ENCODE assay signal across 11 cellular contexts in genomic region chr1:151837197-151837596, GRCh38. TPM values are rescaled to one million over a fixed set of nuclear protein-coding genes. Genes with fewer than 3 reads are reported as not detected.
DNase-seq lines count a peak whose midpoint lies in the region; ATAC-seq and TF ChIP-seq lines count a peak whose summit lies in the region.
"Had no signal": no experiment of that assay in that cellular context is flagged by ENCODE, and none has a peak within 500 bp of the region (broad histone marks: within the 10 kb centered on the region; RNA-seq: fewer than 3 reads in every experiment).

No MANE protein-coding gene starts in this region.

- H3K9me3 ChIP-seq in CD4-positive, alpha-beta T cell (ENCODE audit: control insufficient read depth, low read length), result no peaks in the 10 kb centered on the region
- no peaks in the 10 kb centered on the region for H3K9me3 ChIP-seq in body of pancreas
- H3K9me3 ChIP-seq in uterus, result no peaks in the 10 kb centered on the region

- no peaks in the 10 kb centered on the region for H3K36me3 Mint-ChIP-seq in CD4-positive, alpha-beta T cell (ENCODE audit: low read depth)
- no peaks in the 10 kb centered on the region for H3K36me3 Mint-ChIP-seq in IgD-negative memory B cell
- no peaks in the 10 kb centered on the region for H3K36me3 Mint-ChIP-seq in natural killer cell treated with Interleukin-12 subunit alpha and Interleukin-12 subunit beta and Interleukin-15 and Interleukin-18, amount 100 ng/mL, for 72 hours

- POLR2A ChIA-PET in CD4-positive, alpha-beta T cell (lab: Charles Lee), result interaction anchor here (1.0 to 4.8 kb wide), 4 partner anchors 15 to 378 kb away, joined by 3 to 23 read pairs (median 5); partner anchors contain the start of genes POGZ and TDRKH

- WGBS in body of pancreas, 2 donors, result 25 to 42% methylated on average over 3 of the region's 3 CpGs

- no peak for TF ChIP-seq CTCF in CD4-positive, alpha-beta T cell (IDR thresholded peaks at IDR 0.05)
- TF ChIP-seq CTCF in body of pancreas (IDR thresholded peaks at IDR 0.05), result no peak
- no peak for TF ChIP-seq CTCF in uterus (IDR thresholded peaks at IDR 0.05)

- H3K27ac Mint-ChIP-seq in CD4-positive, alpha-beta T cell, result peak overlapping the region; percentile 73
- peak overlapping the region; percentile 46 to 98 (median 59) for H3K27ac Mint-ChIP-seq in IgD-negative memory B cell
- peak overlapping the region; percentile 73 to 90 for H3K27ac Mint-ChIP-seq in natural killer cell treated with Interleukin-12 subunit alpha and Interleukin-12 subunit beta and Interleukin-15 and Interleukin-18, amount 100 ng/mL, for 72 hours

- H3K4me3 Mint-ChIP-seq in CD4-positive, alpha-beta T cell, result peak overlapping the region; percentile 94
- H3K4me3 Mint-ChIP-seq in IgD-negative memory B cell, result peak overlapping the region; percentile 77 to 94 (median 86)
- H3K4me3 Mint-ChIP-seq in natural killer cell treated with Interleukin-12 subunit alpha and Interleukin-12 subunit beta and Interleukin-15 and Interleukin-18, amount 100 ng/mL, for 72 hours, result peak overlapping the region; percentile 91

- H3K9me3 Mint-ChIP-seq in CD4-positive, alpha-beta T cell, result no peaks in the 10 kb centered on the region
- H3K9me3 Mint-ChIP-seq in IgD-negative memory B cell, result no peaks in the 10 kb centered on the region
- no peaks in the 10 kb centered on the region for H3K9me3 Mint-ChIP-seq in natural killer cell treated with Interleukin-12 subunit alpha and Interleukin-12 subunit beta and Interleukin-15 and Interleukin-18, amount 100 ng/mL, for 72 hours

- H3K36me3 ChIP-seq in body of pancreas (replicated peaks in 1 of 2; ENCODE audit: insufficient read depth in 1 of 2, low read depth in 2 of 2) (no peaks in the 10 kb centered on the region), uterus (no peaks in the 10 kb centered on the region)

- peak; percentile 24 for ATAC-seq in CD4-positive, alpha-beta T cell (ENCODE audit: poor library complexity)
- ATAC-seq in body of pancreas (no peak), HG02571 (IDR thresholded peaks at IDR 0.05; ENCODE audit: unreplicated experiment) (no peak)
- ATAC-seq in natural killer cell treated with Interleukin-12 subunit alpha and Interleukin-12 subunit beta and Interleukin-15 and Interleukin-18, amount 100 ng/mL, for 72 hours, result peak; percentile 21 to 55

- H3K4me1 Mint-ChIP-seq in CD4-positive, alpha-beta T cell (ENCODE audit: low read depth), result peaks cover 87% of the 10 kb centered on the region
- peaks cover 10 to 12% (median 11%) of the 10 kb centered on the region in 3 donors for H3K4me1 Mint-ChIP-seq in IgD-negative memory B cell
- H3K4me1 Mint-ChIP-seq in natural killer cell treated with Interleukin-12 subunit alpha and Interleukin-12 subunit beta and Interleukin-15 and Interleukin-18, amount 100 ng/mL, for 72 hours (ENCODE audit: low read depth in 2 of 2), result peaks cover 27 to 28% of the 10 kb centered on the region in 2 donors

- H3K27me3 Mint-ChIP-seq in CD4-positive, alpha-beta T cell, result no peaks in the 10 kb centered on the region
- peaks cover 11% of the 10 kb centered on the region for H3K27me3 Mint-ChIP-seq in IgD-negative memory B cell
- peaks cover 0 to 3% of the 10 kb centered on the region in 2 donors for H3K27me3 Mint-ChIP-seq in natural killer cell treated with Interleukin-12 subunit alpha and Interleukin-12 subunit beta and Interleukin-15 and Interleukin-18, amount 100 ng/mL, for 72 hours

- H3K4me3 ChIP-seq in body of pancreas (no peak overlapping the region), uterus (no peak overlapping the region)

- TF ChIP-seq POLR2A in body of pancreas (IDR thresholded peaks at IDR 0.05), result no peak
- no peak for TF ChIP-seq POLR2A in uterus (IDR thresholded peaks at IDR 0.05)

- intact Hi-C loops in CD4-positive, alpha-beta T cell (cut with DNase I, micrococcal nuclease), result loop anchor here (2.0 to 5.0 kb wide), 6 partner anchors 46 to 394 kb away; partner anchors contain the start of genes MRPL9 (in 1 of the 2), POGZ (in 1 of the 2) and TDRKH (in 1 of the 2)
- intact Hi-C loops in body of pancreas (cut with DNase I) (no loop called here), uterus (cut with DNase I; ENCODE audit: low total_unique reads) (no loop called here)

- no peak for DNase-seq in CD4-positive, alpha-beta T cell
- DNase-seq in body of pancreas, result no peak
- DNase-seq in natural killer cell treated with Interleukin-12 subunit alpha and Interleukin-12 subunit beta and Interleukin-15 and Interleukin-18, amount 100 ng/mL, for 72 hours (ENCODE audit: low spot score), result no peak
- no peak for DNase-seq in uterus
- no peak for DNase-seq in cerebellum (ENCODE audit: low spot score)
- no peak for DNase-seq in NCI-H526 (lab: John Stamatoyannopoulos, UW)
- DNase-seq: GOT3 had no signal

- H3K4me1 ChIP-seq in body of pancreas (peaks cover 88% of the 10 kb centered on the region), uterus (peaks cover 0 to 7% of the 10 kb centered on the region in 2 donors)

- CTCF ChIA-PET in CD4-positive, alpha-beta T cell (lab: Charles Lee), result interaction anchor here (0.6 to 2.2 kb wide), 7 partner anchors 22 to 393 kb away, joined by 3 to 6 read pairs (median 3); no protein-coding TSS in a partner anchor

- H3K27ac ChIP-seq in CD4-positive, alpha-beta T cell (ENCODE audit: low read depth, low read length), result no peak overlapping the region
- H3K27ac ChIP-seq in body of pancreas, result peak overlapping the region; percentile 87 to 98 (median 91)
- H3K27ac ChIP-seq in uterus, result no peak overlapping the region

- no peaks in the 10 kb centered on the region for H3K27me3 ChIP-seq in CD4-positive, alpha-beta T cell (ENCODE audit: control insufficient read depth, insufficient read depth, low read length)
- H3K27me3 ChIP-seq in body of pancreas, result no peaks in the 10 kb centered on the region
- peaks cover 11 to 17% of the 10 kb centered on the region in 2 donors for H3K27me3 ChIP-seq in uterus

RNA-seq across cellular contexts. Expression of gene C2CD4D, which starts 2.4 kb away (rescaled TPM):
- under 1 TPM; 0.75 to 0.88 TPM for total RNA-seq in CD4-positive, alpha-beta T cell
- polyA plus RNA-seq in IgD-negative memory B cell, result 0.20 TPM
- total RNA-seq in body of pancreas (1 to 10 TPM in 1 of 2 donors, under 1 TPM in 1; 0.26 to 2.6 TPM), uterus (not detected), cerebellum (not detected)
- 1 to 10 TPM in 1 of 2 donors, not detected in 1; 1.5 TPM for total RNA-seq in natural killer cell treated with Interleukin-12 subunit alpha and Interleukin-12 subunit beta and Interleukin-15 and Interleukin-18, amount 100 ng/mL, for 72 hours

RNA-seq across cellular contexts. Expression of gene RORC, which starts 5.6 kb away (rescaled TPM):
- 1 to 10 TPM; 3.6 to 3.7 TPM for total RNA-seq in CD4-positive, alpha-beta T cell
- polyA plus RNA-seq in IgD-negative memory B cell, result 0.26 TPM
- total RNA-seq in body of pancreas (10 to 100 TPM; 32.3 to 51.4 TPM), uterus (1 to 10 TPM in 2 of 4 donors, under 1 TPM in 2; 0.51 to 4.8 (median 2.1) TPM), cerebellum (0.18 TPM)
- total RNA-seq in natural killer cell treated with Interleukin-12 subunit alpha and Interleukin-12 subunit beta and Interleukin-15 and Interleukin-18, amount 100 ng/mL, for 72 hours, result 1 to 10 TPM in 1 of 2 donors, under 1 TPM in 1; 0.17 to 1.3 TPM
- total RNA-seq: dermis microvascular lymphatic vessel endothelial cell, pulmonary artery endothelial cell had no signal

RNA-seq across cellular contexts. Expression of gene THEM5, which starts 16.3 kb away (rescaled TPM):
- total RNA-seq in CD4-positive, alpha-beta T cell, result not detected
- not detected for polyA plus RNA-seq in IgD-negative memory B cell
- total RNA-seq in body of pancreas (not detected), uterus (not detected), cerebellum (not detected)
- total RNA-seq in natural killer cell treated with Interleukin-12 subunit alpha and Interleukin-12 subunit beta and Interleukin-15 and Interleukin-18, amount 100 ng/mL, for 72 hours, result not detected
- total RNA-seq: dermis microvascular lymphatic vessel endothelial cell, pulmonary artery endothelial cell had no signal

RNA-seq across cellular contexts. Expression of gene LINGO4, which starts 32.0 kb away (rescaled TPM):
- under 1 TPM; 0.06 to 0.16 TPM for total RNA-seq in CD4-positive, alpha-beta T cell
- not detected for polyA plus RNA-seq in IgD-negative memory B cell
- total RNA-seq in body of pancreas (1 to 10 TPM in 1 of 2 donors, under 1 TPM in 1; 0.66 to 1.6 TPM), uterus (under 1 TPM in 1 of 4 donors, not detected in 3; 0.14 TPM), cerebellum (not detected)
- not detected for total RNA-seq in natural killer cell treated with Interleukin-12 subunit alpha and Interleukin-12 subunit beta and Interleukin-15 and Interleukin-18, amount 100 ng/mL, for 72 hours
- total RNA-seq: dermis microvascular lymphatic vessel endothelial cell, pulmonary artery endothelial cell had no signal

RNA-seq across cellular contexts. Expression of gene TDRKH, which starts 46.9 kb away (rescaled TPM):
- 1 to 10 TPM; 6.1 to 6.4 TPM for total RNA-seq in CD4-positive, alpha-beta T cell
- 9.0 TPM for polyA plus RNA-seq in IgD-negative memory B cell
- total RNA-seq in body of pancreas (1 to 10 TPM; 2.6 to 4.0 TPM), uterus (1 to 10 TPM in 2 of 4 donors, under 1 TPM in 2; 0.26 to 6.8 (median 1.8) TPM), cerebellum (17.9 TPM)
- 10 to 100 TPM; 13.5 to 14.0 TPM for total RNA-seq in natural killer cell treated with Interleukin-12 subunit alpha and Interleukin-12 subunit beta and Interleukin-15 and Interleukin-18, amount 100 ng/mL, for 72 hours

Comparison
In these comparisons a context has a peak if more than half of its experiments do, and no peak if none do; other contexts are left out.
1. ATAC-seq: peak in CD4-positive, alpha-beta T cell (single experiment) and natural killer cell treated with Interleukin-12 subunit alpha and Interleukin-12 subunit beta and Interleukin-15 and Interleukin-18, amount 100 ng/mL, for 72 hours (2 of 2); none in body of pancreas (single experiment) and HG02571 (single experiment).
2. H3K27ac ChIP-seq: peak in body of pancreas (4 of 4); none in CD4-positive, alpha-beta T cell (single experiment) and uterus (0 of 2).
3. RNA of gene RORC, which starts 5.6 kb away (total RNA-seq): 32.3 to 51.4 TPM in body of pancreas; 3.6 to 3.7 TPM in CD4-positive, alpha-beta T cell, 0.51 to 4.8 TPM in uterus, 0.17 to 1.3 TPM in natural killer cell treated with Interleukin-12 subunit alpha and Interleukin-12 subunit beta and Interleukin-15 and Interleukin-18, amount 100 ng/mL, for 72 hours and 0.18 TPM in cerebellum (single experiment); every median in the first group is over 4 times any median in the second.
4. intact Hi-C loops: an anchor here in CD4-positive, alpha-beta T cell (2.0 to 5.0 kb wide); none called in body of pancreas and uterus.
5. Peak in every context shown above with its lines, with median percentiles within 50 percentile points of each other: H3K27ac Mint-ChIP-seq and H3K4me3 Mint-ChIP-seq.